In the genomic region with DNA sequence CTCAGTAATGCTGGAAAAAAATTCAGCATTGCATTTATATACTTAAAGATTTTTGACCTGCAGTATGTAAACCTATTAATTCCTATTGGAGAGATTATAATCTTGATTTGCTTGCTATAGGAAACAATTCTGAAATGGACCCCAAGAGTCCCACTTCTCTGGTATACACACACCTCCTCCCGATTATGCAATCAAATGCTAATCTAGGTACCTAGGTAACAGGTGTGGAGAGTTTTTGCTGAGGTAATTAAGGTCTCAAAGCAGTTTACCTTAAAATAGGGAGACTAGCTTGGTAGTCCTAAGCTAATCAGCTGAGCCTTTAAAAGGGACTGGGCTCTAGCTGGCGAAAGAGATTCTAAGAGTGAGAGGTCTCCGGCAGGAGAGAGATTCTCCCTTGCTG, we compare ENCODE assay signal across 28 cellular contexts.
"Had no signal": no experiment of that assay in that cellular context is flagged by ENCODE, and none has a peak within 500 bp of the region (broad histone marks: within the 10 kb centered on the region; RNA-seq: fewer than 3 reads in every experiment).

No MANE protein-coding gene starts in this region.

- H3K27ac ChIP-seq: coronary artery, dorsolateral prefrontal cortex, epithelial cell of prostate, esophagus squamous epithelium, gastrocnemius medialis, heart right ventricle, left lung, lower lobe of right lung had no signal

- H3K9me3 ChIP-seq: esophagus squamous epithelium, gastrocnemius medialis, heart right ventricle, left lung, lower lobe of right lung, mucosa of descending colon had no signal

- H3K4me3 ChIP-seq: coronary artery, dorsolateral prefrontal cortex, esophagus squamous epithelium, gastrocnemius medialis, heart right ventricle, left lung, lower lobe of right lung, mucosa of descending colon had no signal

- H3K27me3 ChIP-seq: dorsolateral prefrontal cortex, esophagus squamous epithelium, gastrocnemius medialis, heart right ventricle, left lung had no signal

- H3K4me3 Mint-ChIP-seq: effector memory CD8-positive, alpha-beta T cell; endodermal cell; mesothelial cell of epicardium; naive B cell had no signal

- H3K4me1 ChIP-seq: esophagus squamous epithelium, left lung, lower lobe of right lung had no signal

- ATAC-seq: effector memory CD8-positive, alpha-beta T cell; esophagus mucosa; gastrocnemius medialis; heart right ventricle; left cardiac atrium; left lung; left ventricle myocardium superior; lower lobe of right lung; mucosa of descending colon had no signal

- H3K36me3 Mint-ChIP-seq: mesothelial cell of epicardium, naive B cell had no signal

- DNase-seq: dermis blood vessel endothelial cell; dorsolateral prefrontal cortex; effector CD4-positive, alpha-beta T cell; effector memory CD8-positive, alpha-beta T cell; endodermal cell; erythroblast; esophagus squamous epithelium; foreskin fibroblast; foreskin melanocyte; gastrocnemius medialis; glutamatergic neuron; head of caudate nucleus; heart right ventricle; hippocampal formation; left cardiac atrium; left lung; left ventricle myocardium superior; lower lobe of right lung; mesenchymal stem cell; mucosa of descending colon; naive B cell had no signal

- H3K9me3 Mint-ChIP-seq: effector memory CD8-positive, alpha-beta T cell; endodermal cell; mesothelial cell of epicardium; naive B cell had no signal

- H3K4me1 Mint-ChIP-seq: naive B cell had no signal

- H3K27ac Mint-ChIP-seq: effector memory CD8-positive, alpha-beta T cell; endodermal cell; mesothelial cell of epicardium; naive B cell had no signal

- H3K27me3 Mint-ChIP-seq: effector memory CD8-positive, alpha-beta T cell; naive B cell had no signal

- FAIRE-seq: endometrium, islet of Langerhans, keratinocyte had no signal
